8 cellular contexts compared by ENCODE assay signal in the genomic region with DNA sequence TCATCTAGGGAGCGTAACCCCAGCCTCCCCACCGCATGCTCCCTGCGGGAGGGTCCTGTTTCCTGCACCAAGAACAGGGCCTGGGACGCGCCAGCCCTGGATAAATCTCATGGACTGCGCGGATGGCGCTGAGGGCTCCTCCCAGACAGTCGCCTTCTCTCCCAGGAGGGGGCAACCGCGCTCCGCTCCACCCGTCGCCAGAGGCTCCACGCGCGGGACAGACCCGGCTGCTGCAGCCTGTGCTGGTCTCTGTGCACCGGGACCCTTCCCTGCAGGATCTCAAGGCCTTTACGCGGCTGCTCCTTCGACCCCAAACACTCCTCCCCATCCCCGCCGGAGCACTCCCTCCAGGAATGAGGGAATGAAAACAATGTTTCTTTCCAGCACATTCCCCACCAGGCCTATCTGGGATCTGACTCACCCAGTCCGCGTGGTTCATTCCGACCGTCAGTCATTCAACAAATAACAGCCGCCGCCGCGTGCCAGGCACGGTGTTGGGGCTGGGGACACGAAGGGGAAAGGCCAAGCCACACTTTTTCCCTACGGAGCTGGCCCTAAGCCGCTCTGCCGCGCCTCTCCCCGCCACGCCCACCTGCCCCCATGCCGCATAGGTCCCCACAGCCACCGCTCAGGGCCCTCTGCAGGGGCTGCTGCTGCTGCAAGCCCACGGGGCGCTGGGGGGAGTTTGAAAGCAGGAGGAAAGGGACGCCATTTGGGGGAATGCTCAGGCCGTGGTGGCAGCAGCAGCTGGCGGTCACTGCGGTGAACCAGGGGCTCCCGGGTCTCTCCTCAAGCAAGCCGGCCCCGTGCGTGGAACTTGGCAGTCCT. TPM values are rescaled to one million over a fixed set of nuclear protein-coding genes. Genes with fewer than 3 reads are reported as not detected.
DNase-seq lines count a peak whose midpoint lies in the region; ATAC-seq, FAIRE-seq and TF ChIP-seq lines count a peak whose summit lies in the region.

No MANE protein-coding gene starts in this region.

- TF ChIP-seq POLR2A in heart left ventricle (IDR thresholded peaks at IDR 0.05): no peak

- H3K36me3 Mint-ChIP-seq in T-helper 17 cell (ENCODE audit: low read depth): peaks cover 12% of the 10 kb centered on the region

- no peaks in the 10 kb centered on the region for H3K36me3 ChIP-seq in BE2C
- H3K36me3 ChIP-seq in heart left ventricle: no peaks in the 10 kb centered on the region
- no peaks in the 10 kb centered on the region for H3K36me3 ChIP-seq in pancreas

- H3K4me3 ChIP-seq in BE2C (ENCODE audit: low read depth, low read length) (no peak overlapping the region), heart left ventricle (peak overlapping the region in 8 of 12 donors; percentile 0 to 39 (median 28)), pancreas (peak overlapping the region in 1 of 4 donors; percentile 20)

- DNase-seq in BE2C (peak; percentile 62), T-helper 17 cell (no peak), heart left ventricle (peak; percentile 50 to 81 (median 63)), pancreas (peak in 4 of 6 donors; percentile 46 to 73 (median 64)), H4 (ENCODE audit: low spot score) (no peak), RCC 7860 (ENCODE audit: low spot score) (no peak), DMS114 treated with DMSO at 0.1 percent for 48 hours (lab: John Stamatoyannopoulos, UW; ENCODE audit: unreplicated experiment) (no peak), glomerular visceral epithelial cell (ENCODE audit: extremely low spot score) (no peak)

- FAIRE-seq in pancreas (lab: Jason Lieb, UNC) (no peak), RCC 7860 (lab: Jason Lieb, UNC) (no peak)

- H3K27ac Mint-ChIP-seq in T-helper 17 cell: peak overlapping the region; percentile 16

- peaks cover 83% of the 10 kb centered on the region for H3K27me3 Mint-ChIP-seq in T-helper 17 cell

- H3K9me3 ChIP-seq in BE2C: no peaks in the 10 kb centered on the region
- H3K9me3 ChIP-seq in T-helper 17 cell (ENCODE audit: control insufficient read depth, low read length, poor library complexity, severe bottlenecking): no peaks in the 10 kb centered on the region
- H3K9me3 ChIP-seq in heart left ventricle: no peaks in the 10 kb centered on the region
- H3K9me3 ChIP-seq in pancreas: no peaks in the 10 kb centered on the region

- H3K4me1 Mint-ChIP-seq in T-helper 17 cell: peaks cover 30% of the 10 kb centered on the region

- intact Hi-C loops in heart left ventricle (cut with DNase I) (loop anchor here in 8 of 10 donors (1.0 to 10.0 kb wide), 9 partner anchors 23 to 209 kb away; no protein-coding TSS in a partner anchor), pancreas (cut with DNase I) (loop anchor here (5.0 to 10.0 kb wide), 5 partner anchors 87 to 207 kb away; no protein-coding TSS in a partner anchor)

- TF ChIP-seq CTCF in BE2C (IDR thresholded peaks at IDR 0.05; ENCODE audit: low read depth, low read length) (peak; percentile 38), heart left ventricle (IDR thresholded peaks at IDR 0.05) (peak in 11 of 12 donors; percentile 9 to 55 (median 34)), pancreas (IDR thresholded peaks at IDR 0.05) (peak in 1 of 4 donors; percentile 10)

- 4 to 12% (median 6%) methylated on average over 28 to 52 of the region's 52 CpGs for WGBS in heart left ventricle, 4 donors
- 14 to 15% methylated on average over 48 to 52 of the region's 52 CpGs for WGBS in pancreas, 2 donors

- peak overlapping the region; percentile 28 for H3K4me3 Mint-ChIP-seq in T-helper 17 cell

- H3K27ac ChIP-seq in heart left ventricle: no peak overlapping the region
- no peak overlapping the region for H3K27ac ChIP-seq in pancreas

- no peak for ATAC-seq in T-helper 17 cell
- ATAC-seq in heart left ventricle: peak; percentile 38 to 68 (median 53)
- peak; percentile 20 to 65 (median 58) for ATAC-seq in pancreas

- H3K27me3 ChIP-seq in BE2C (no peaks in the 10 kb centered on the region), heart left ventricle (peaks cover 0 to 78% (median 57%) of the 10 kb centered on the region in 9 donors), pancreas (no peaks in the 10 kb centered on the region)

- H3K4me1 ChIP-seq in BE2C: no peaks in the 10 kb centered on the region
- H3K4me1 ChIP-seq in heart left ventricle: peaks cover 4 to 48% (median 35%) of the 10 kb centered on the region in 12 donors
- H3K4me1 ChIP-seq in pancreas: peaks cover 0 to 5% (median 5%) of the 10 kb centered on the region in 3 donors

RNA-seq across cellular contexts. Expression of a gene that starts 6.0 kb away (rescaled TPM):
- 0.40 TPM for polyA plus RNA-seq in BE2C (2012; ENCODE audit: insufficient read depth, insufficient read length, low read depth)
- under 1 TPM; 0.17 to 0.18 TPM for total RNA-seq in T-helper 17 cell
- 1 to 10 TPM in 2 of 9 donors, under 1 TPM in 7; 0.38 to 1.1 (median 0.69) TPM for total RNA-seq in heart left ventricle
- polyA plus RNA-seq in heart left ventricle: under 1 TPM; 0.27 to 0.69 TPM
- 1 to 10 TPM in 2 of 6 donors, under 1 TPM in 4; 0.47 to 1.4 (median 0.68) TPM for total RNA-seq in pancreas
- 1 to 10 TPM; 1.1 to 1.2 TPM for polyA plus RNA-seq in pancreas
- total RNA-seq in H4 (2014; rRNA removed; shearing (Covaris generic)): not detected in 2 replicates

RNA-seq across cellular contexts. Expression of a gene that starts 18.3 kb away (rescaled TPM):
- 14.3 TPM for polyA plus RNA-seq in BE2C (2012; ENCODE audit: insufficient read depth, insufficient read length, low read depth)
- total RNA-seq in T-helper 17 cell (not detected), heart left ventricle (10 to 100 TPM in 3 of 9 donors, 1 to 10 TPM in 6; 2.1 to 12.1 (median 9.3) TPM), pancreas (1 to 10 TPM; 2.4 to 8.0 (median 5.8) TPM)
- polyA plus RNA-seq in heart left ventricle (1 to 10 TPM; 3.2 to 6.0 TPM), pancreas (1 to 10 TPM; 2.4 to 8.9 TPM)
- total RNA-seq in H4 (2014; rRNA removed; shearing (Covaris generic)): not detected in 2 replicates

Comparison
In these comparisons a context has a peak if more than half of its experiments do, and no peak if none do; other contexts are left out.
1. DNase-seq: peak in BE2C (single experiment), heart left ventricle (5 of 5) and pancreas (4 of 6); none in T-helper 17 cell (0 of 3), H4 (single experiment), RCC 7860 (single experiment), DMS114 treated with DMSO at 0.1 percent for 48 hours (single experiment) and glomerular visceral epithelial cell (single experiment).